Comparison of ENCODE assay signal across 19 cellular contexts in the genomic region with DNA sequence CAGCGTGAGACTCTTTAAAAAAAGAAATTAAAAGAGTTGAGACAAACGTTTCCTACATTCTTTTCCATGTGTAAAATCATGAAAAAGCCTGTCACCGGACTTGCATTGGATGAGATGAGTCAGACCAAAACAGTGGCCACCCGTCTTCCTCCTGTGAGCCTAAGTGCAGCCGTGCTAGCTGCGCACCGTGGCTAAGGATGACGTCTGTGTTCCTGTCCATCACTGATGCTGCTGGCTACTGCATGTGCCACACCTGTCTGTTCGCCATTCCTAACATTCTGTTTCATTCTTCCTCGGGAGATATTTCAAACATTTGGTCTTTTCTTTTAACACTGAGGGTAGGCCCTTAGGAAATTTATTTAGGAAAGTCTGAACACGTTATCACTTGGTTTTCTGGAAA.
"Had no signal": no experiment of that assay in that cellular context is flagged by ENCODE, and none has a peak within 500 bp of the region (broad histone marks: within the 10 kb centered on the region; RNA-seq: fewer than 3 reads in every experiment).

No MANE protein-coding gene starts in this region.

- ATAC-seq: activated CD4-positive, alpha-beta T cell treated with anti-CD3 and anti-CD28 coated beads for 36 hours; activated T-helper 17 cell treated with anti-CD3 and anti-CD28 coated beads, Interleukin-2, amount 50 U/mL, for 72 hours; gastroesophageal sphincter; sciatic nerve; WTC11 had no signal

- DNase-seq: activated CD4-positive, alpha-beta T cell treated with anti-CD3 and anti-CD28 coated beads for 36 hours; activated CD4-positive, alpha-beta T cell treated with anti-CD3 and anti-CD28 coated beads, Interleukin-2, amount 50 U/mL, for 48 hours; activated naive CD4-positive, alpha-beta T cell; adrenal gland; endodermal cell; esophagus squamous epithelium; head of caudate nucleus; stimulated activated CD4-positive, alpha-beta T cell treated with anti-CD3 and anti-CD28 coated beads, Interleukin-4, amount 100 ng/mL, for 1 hour; stimulated activated naive CD4-positive, alpha-beta T cell treated with Interleukin-2 at 50 U/mL for 16 hours; T-helper 9 cell; thyroid gland had no signal

- H3K27ac Mint-ChIP-seq: endodermal cell had no signal

- H3K9me3 Mint-ChIP-seq: activated T-helper 17 cell treated with anti-CD3 and anti-CD28 coated beads, Interleukin-2, amount 50 U/mL, for 72 hours; endodermal cell; neural crest cell; WTC11 had no signal

- H3K27me3 Mint-ChIP-seq: activated CD4-positive, alpha-beta T cell treated with anti-CD3 and anti-CD28 coated beads for 36 hours; activated naive CD8-positive, alpha-beta T cell; activated T-helper 17 cell treated with anti-CD3 and anti-CD28 coated beads, Interleukin-2, amount 50 U/mL, for 72 hours had no signal

- H3K4me3 ChIP-seq: adrenal gland, ascending aorta, coronary artery, esophagus squamous epithelium, gastroesophageal sphincter, thyroid gland had no signal

- H3K27me3 ChIP-seq: adrenal gland, ascending aorta, esophagus squamous epithelium, gastroesophageal sphincter, thyroid gland had no signal

- H3K4me3 Mint-ChIP-seq: activated CD4-positive, alpha-beta T cell treated with anti-CD3 and anti-CD28 coated beads for 36 hours; activated naive CD8-positive, alpha-beta T cell; activated T-helper 17 cell treated with anti-CD3 and anti-CD28 coated beads, Interleukin-2, amount 50 U/mL, for 72 hours; endodermal cell; neural crest cell; WTC11 had no signal

- H3K9me3 ChIP-seq: adrenal gland, ascending aorta, esophagus squamous epithelium, gastroesophageal sphincter, thyroid gland had no signal

- H3K27ac ChIP-seq: adrenal gland, ascending aorta, coronary artery, esophagus squamous epithelium, gastroesophageal sphincter, thyroid gland had no signal
